ENCODE assay signal across 16 cellular contexts in the genomic region with DNA sequence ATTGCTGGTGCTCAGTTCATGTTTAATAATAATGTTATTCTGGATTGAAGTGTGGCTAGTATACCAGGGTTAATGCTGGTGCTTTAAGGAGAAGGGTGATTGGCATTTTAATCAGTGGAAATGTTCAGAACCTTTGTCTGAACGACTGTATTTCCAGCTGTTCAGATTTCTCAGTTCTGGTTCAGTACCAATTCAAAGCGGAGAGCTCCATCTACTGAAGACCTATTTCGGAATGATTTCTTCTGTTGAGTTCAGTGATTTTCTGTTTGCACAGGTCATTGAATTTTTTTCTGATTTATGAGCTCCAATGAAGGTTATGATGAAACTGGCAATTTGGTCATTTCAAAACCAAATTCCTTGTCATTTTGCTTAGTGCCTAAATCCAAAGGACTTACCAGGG.
"Had no signal": no experiment of that assay in that cellular context is flagged by ENCODE, and none has a peak within 500 bp of the region (broad histone marks: within the 10 kb centered on the region; RNA-seq: fewer than 3 reads in every experiment).

No MANE protein-coding gene starts in this region.

- ATAC-seq: activated CD4-positive, alpha-beta T cell treated with anti-CD3 and anti-CD28 coated beads for 36 hours; activated CD8-positive, alpha-beta memory T cell treated with anti-CD3 and anti-CD28 coated beads, Interleukin-2, amount 10 ng/mL, durations not matched to agents 7 days and 5 days; left lung; stimulated activated effector memory CD8-positive, alpha-beta T cell treated with anti-CD3 and anti-CD28 coated beads, Interleukin-12 subunit alpha, Interleukin-12 subunit beta, amount 100 ng/mL, for 72 hours; T-helper 17 cell had no signal

- H3K4me1 ChIP-seq: left lung had no signal

- H3K27me3 ChIP-seq: left lung had no signal

- H3K36me3 ChIP-seq: left lung had no signal

- DNase-seq: activated CD4-positive, alpha-beta memory T cell treated with anti-CD3 and anti-CD28 coated beads for 36 hours; activated CD4-positive, alpha-beta T cell treated with anti-CD3 and anti-CD28 coated beads for 36 hours; activated CD8-positive, alpha-beta memory T cell treated with anti-CD3 and anti-CD28 coated beads, Interleukin-2, amount 10 ng/mL, durations not matched to agents 7 days and 5 days; activated naive CD4-positive, alpha-beta T cell treated with anti-CD3 and anti-CD28 coated beads for 36 hours; activated T-cell treated with anti-CD3 and anti-CD28 coated beads, Interleukin-2, amount 50 U/mL, for 1 hour; left lung; mesendoderm; nephron progenitor cell; stimulated activated CD4-positive, alpha-beta T cell treated with anti-CD3 and anti-CD28 coated beads, Interleukin-12 subunit alpha, Interleukin-12 subunit beta, amount 100 ng/mL, for 4 hours; stimulated activated CD4-positive, alpha-beta T cell treated with anti-CD3 and anti-CD28 coated beads, Interleukin-2, amount 100 ng/mL, for 24 hours; T-helper 17 cell had no signal

- FAIRE-seq: astrocyte, colon, endometrium, islet of Langerhans had no signal

- H3K9me3 ChIP-seq: left lung had no signal

- H3K27ac ChIP-seq: left lung had no signal

- H3K4me3 ChIP-seq: left lung had no signal
